Comparison of ENCODE assay signal across 8 cellular contexts in genomic region chr13:42048323-42048624, GRCh38. TPM values are rescaled to one million over a fixed set of nuclear protein-coding genes. Genes with fewer than 3 reads are reported as not detected.
A peak's percentile ranks its signal among the peaks of the same experiment; 100 is the strongest.
DNase-seq lines count a peak whose midpoint lies in the region; ATAC-seq, FAIRE-seq and TF ChIP-seq lines count a peak whose summit lies in the region.

No MANE protein-coding gene starts in this region.

- no peak for TF ChIP-seq RAD21 in A549 (conservative IDR thresholded peaks at IDR 0.05 in 1 of 2, IDR thresholded peaks at IDR 0.05 in 1 of 2)

- H3K4me1 Mint-ChIP-seq in astrocyte (ENCODE audit: low read depth, unreplicated experiment) = peaks cover 6% of the 10 kb centered on the region

- CTCF ChIA-PET in A549 (lab: Yijun Ruan, JAX) = interaction anchor here (0.6 to 2.0 kb wide), 5 partner anchors 21 to 380 kb away, joined by 3 to 10 read pairs (median 5); no protein-coding TSS in a partner anchor

- H3K79me2 ChIP-seq in astrocyte (ENCODE audit: insufficient read depth, low read length) = peaks cover 62% of the 10 kb centered on the region

- TF ChIP-seq POLR2A in A549 (IDR thresholded peaks at IDR 0.05; ENCODE audit: low read length) (no peak), suprapubic skin (IDR thresholded peaks at IDR 0.05) (no peak)

- peak overlapping the region; percentile 97 for H3K4me3 Mint-ChIP-seq in astrocyte (ENCODE audit: unreplicated experiment)

- no peak for TF ChIP-seq CTCF in A549 (IDR thresholded peaks at IDR 0.05)
- TF ChIP-seq CTCF in HL-60 (IDR thresholded peaks at IDR 0.05; ENCODE audit: insufficient read depth, low read length) = no peak
- TF ChIP-seq CTCF in astrocyte (IDR thresholded peaks at IDR 0.05; ENCODE audit: insufficient read depth, low read depth, low read length) = no peak
- no peak for TF ChIP-seq CTCF in kidney epithelial cell (IDR thresholded peaks at IDR 0.05; ENCODE audit: insufficient read depth, low read length, poor library complexity, severe bottlenecking)
- TF ChIP-seq CTCF in suprapubic skin (IDR thresholded peaks at IDR 0.05) = no peak

- peak overlapping the region; percentile 88 for H3K9ac ChIP-seq in astrocyte (ENCODE audit: low read length)

- no CpG with 5 or more reads among the region's 24 CpGs for WGBS in A549 (ENCODE audit: missing lambda C conversion rate)
- WGBS in suprapubic skin = 0% methylated on average over 3 of the region's 24 CpGs

- ATAC-seq in A549 (peak; percentile 52 to 66), GM19395 (IDR thresholded peaks at IDR 0.05; ENCODE audit: unreplicated experiment) (peak; percentile 47)

- H3K27me3 ChIP-seq in HL-60 (ENCODE audit: insufficient read depth, poor library complexity, severe bottlenecking) = peaks cover 4% of the 10 kb centered on the region
- H3K27me3 ChIP-seq in astrocyte (ENCODE audit: insufficient read depth, low read length) = no peaks in the 10 kb centered on the region
- H3K27me3 ChIP-seq in kidney epithelial cell (ENCODE audit: control insufficient read depth, insufficient read depth, low read length) = no peaks in the 10 kb centered on the region
- no peaks in the 10 kb centered on the region for H3K27me3 ChIP-seq in suprapubic skin

- H3K4me3 ChIP-seq in A549 (peak overlapping the region; percentile 64), HL-60 (replicated peaks; ENCODE audit: insufficient read depth, low read length) (peak overlapping the region; percentile 88), astrocyte (ENCODE audit: insufficient read depth, low read depth, low read length) (peak overlapping the region; percentile 94), kidney epithelial cell (ENCODE audit: low read depth, low read length) (peak overlapping the region; percentile 73), suprapubic skin (peak overlapping the region; percentile 98)

- TF ChIP-seq EP300 in A549 (IDR thresholded peaks at IDR 0.05) (no peak), suprapubic skin (IDR thresholded peaks at IDR 0.05) (no peak)

- peak overlapping the region; percentile 88 for H2AFZ ChIP-seq in astrocyte (ENCODE audit: low read depth, low read length)

- H3K27ac ChIP-seq in A549 (peak overlapping the region; percentile 92 to 100), HL-60 (replicated peaks) (no peak overlapping the region; the same call in 1 of the 2 replicates), astrocyte (ENCODE audit: low read depth, low read length) (peak overlapping the region; percentile 85), suprapubic skin (peak overlapping the region; percentile 94)

- H3K27ac Mint-ChIP-seq in astrocyte (ENCODE audit: unreplicated experiment) = peak overlapping the region; percentile 53

- FAIRE-seq in A549 (lab: Jason Lieb, UNC) = no peak
- no peak for FAIRE-seq in astrocyte (lab: Jason Lieb, UNC)

- peak overlapping the region; percentile 85 for H3K4me2 ChIP-seq in A549
- H3K4me2 ChIP-seq in astrocyte (ENCODE audit: low read length) = peak overlapping the region; percentile 96

- no peaks in the 10 kb centered on the region for H3K9me3 Mint-ChIP-seq in astrocyte (ENCODE audit: unreplicated experiment)

- peaks cover 20% of the 10 kb centered on the region for H3K4me1 ChIP-seq in A549
- peaks cover 12% of the 10 kb centered on the region for H3K4me1 ChIP-seq in astrocyte (ENCODE audit: insufficient read depth, low read length)
- peaks cover 17% of the 10 kb centered on the region for H3K4me1 ChIP-seq in suprapubic skin

- H3K27me3 Mint-ChIP-seq in astrocyte (ENCODE audit: low read depth, unreplicated experiment) = no peaks in the 10 kb centered on the region

- peaks cover 44% of the 10 kb centered on the region for H4K20me1 ChIP-seq in astrocyte (ENCODE audit: insufficient read depth, low read length)

- H3K36me3 ChIP-seq in astrocyte (ENCODE audit: insufficient read depth, low read length) = no peaks in the 10 kb centered on the region
- no peaks in the 10 kb centered on the region for H3K36me3 ChIP-seq in kidney epithelial cell (ENCODE audit: control insufficient read depth, insufficient read depth, low read length)
- H3K36me3 ChIP-seq in suprapubic skin = no peaks in the 10 kb centered on the region

- H3K9me3 ChIP-seq in A549 (no peaks in the 10 kb centered on the region), astrocyte (ENCODE audit: insufficient read depth, low read depth, low read length) (no peaks in the 10 kb centered on the region), suprapubic skin (no peaks in the 10 kb centered on the region)

- no peaks in the 10 kb centered on the region for H3K36me3 Mint-ChIP-seq in astrocyte (ENCODE audit: low read depth, unreplicated experiment)

- DNase-seq in A549 (ENCODE audit: low read depth in 1 of 2, low spot score in 1 of 2) = no peak
- DNase-seq in HL-60 (ENCODE audit: low read depth in 1 of 2, low spot score in 1 of 2) = no peak
- no peak for DNase-seq in astrocyte (ENCODE audit: low read depth)
- DNase-seq in kidney epithelial cell (ENCODE audit: low read depth) = no peak
- no peak for DNase-seq in suprapubic skin (ENCODE audit: low spot score in 2 of 2)
- DNase-seq in NCI-H2107 treated with DMSO at 0.1 percent for 48 hours (lab: John Stamatoyannopoulos, UW; ENCODE audit: unreplicated experiment) = no peak
- DNase-seq in HT-29 (ENCODE audit: low spot score) = no peak

- POLR2A ChIA-PET in A549 (lab: Yijun Ruan, JAX) = interaction anchor here (0.6 to 1.8 kb wide), 6 partner anchors 9 to 1754 kb away, joined by 3 to 6 read pairs (median 4); partner anchors contain the start of gene VWA8

TF ChIP-seq in A549, 52 proteins besides CTCF, POLR2A, EP300 and RAD21:
- no peak for TF ChIP-seq CBX2 (IDR thresholded peaks at IDR 0.05; ENCODE audit: borderline replicate concordance, low read depth)
- no peak for TF ChIP-seq FOSB (CRISPR knock-in tag; IDR thresholded peaks at IDR 0.05)
- no peak for TF ChIP-seq RFX5 (IDR thresholded peaks at IDR 0.05)
- TF ChIP-seq KDM5A (IDR thresholded peaks at IDR 0.05) = no peak
- TF ChIP-seq PHF8 (IDR thresholded peaks at IDR 0.05; ENCODE audit: borderline replicate concordance, low read depth) = no peak
- no peak for TF ChIP-seq BCL3 (IDR thresholded peaks at IDR 0.05)
- TF ChIP-seq NPAS2 (CRISPR knock-in tag; IDR thresholded peaks at IDR 0.05; ENCODE audit: borderline replicate concordance) = no peak
- no peak for TF ChIP-seq KDM1A (IDR thresholded peaks at IDR 0.05; ENCODE audit: low read depth)
- no peak for TF ChIP-seq CHD4 (IDR thresholded peaks at IDR 0.05; ENCODE audit: borderline replicate concordance)
- no peak for TF ChIP-seq REST (IDR thresholded peaks at IDR 0.05)

RNA-seq across cellular contexts. Expression of gene DGKH, which starts 0.2 kb away (rescaled TPM):
- polyA plus RNA-seq in A549 (2011; rRNA removed) = 6.3 and 6.7 TPM in 2 replicates
- polyA plus RNA-seq in A549 (2012; cell fraction: cytosol; rRNA removed) = 2.8 and 3.1 TPM in 2 replicates
- polyA plus RNA-seq in A549 (2012; cell fraction: nucleus; rRNA removed) = 1.5 and 2.6 TPM in 2 replicates
- 3.6 to 4.4 TPM (median 3.8 TPM) in 3 replicates for polyA plus RNA-seq in A549 (2017; fragmentation: RNase III; extraction: RNeasy Plus Mini Kit Qiagen cat#74134 plus additional on column Dnase treatment)
- 12.4 and 14.1 TPM in 2 replicates for polyA minus RNA-seq in A549 (2011; rRNA and poly(A)+ RNA removed)
- total RNA-seq in astrocyte = 16.4 and 19.2 TPM in 2 replicates
- 17.2 and 17.9 TPM in 2 replicates for total RNA-seq in kidney epithelial cell
- total RNA-seq in suprapubic skin = 10 to 100 TPM; 14.8 to 28.0 (median 16.9) TPM
- total RNA-seq in HT-29 (2014; rRNA removed; shearing (Covaris generic)) = 22.3 and 25.1 TPM in 2 replicates
